8 cellular contexts compared by ENCODE assay signal in genomic region chr10:92690211-92691041, GRCh38. TPM values are rescaled to one million over a fixed set of nuclear protein-coding genes. Genes with fewer than 3 reads are reported as not detected.
DNase-seq lines count a peak whose midpoint lies in the region; ATAC-seq, FAIRE-seq and TF ChIP-seq lines count a peak whose summit lies in the region.

No MANE protein-coding gene starts in this region.

- intact Hi-C loops in HepG2 (cut with micrococcal nuclease; ENCODE audit: unreplicated experiment), result no loop called here

- TF ChIP-seq CTCF in GM13976 (IDR thresholded peaks at IDR 0.05; ENCODE audit: borderline replicate concordance, control extremely low read depth, extremely low read depth, insufficient read depth, missing control alignments), result no peak
- no peak for TF ChIP-seq CTCF in KMS-11 (conservative IDR thresholded peaks at IDR 0.05; ENCODE audit: low read depth, low read length)
- TF ChIP-seq CTCF in chondrocyte (IDR thresholded peaks at IDR 0.05), result peak; percentile 8
- no peak for TF ChIP-seq CTCF in HepG2 (CRISPR knock-in tag; IDR thresholded peaks at IDR 0.05)

- TF ChIP-seq POLR2A in HepG2 (IDR thresholded peaks at IDR 0.05; ENCODE audit: insufficient read depth in 1 of 2, low read depth in 2 of 2, low read length in 2 of 2), result no peak

- TF ChIP-seq RAD21 in HepG2 (CRISPR knock-in tag; IDR thresholded peaks at IDR 0.05), result no peak

- H2AFZ ChIP-seq in KMS-11 (ENCODE audit: low read depth) (peak overlapping the region; percentile 94), HepG2 (ENCODE audit: low read length) (no peak overlapping the region)

- POLR2A ChIA-PET in HepG2 (lab: Yijun Ruan, JAX), result interaction anchor here (0.8 to 2.6 kb wide), 15 partner anchors 8 to 680 kb away, joined by 3 to 27 read pairs (median 7); partner anchors contain the start of genes EXOC6 and IDE

- DNase-seq in GM13976 (ENCODE audit: low spot score) (peak; percentile 60), chondrocyte (ENCODE audit: low spot score) (no peak), HepG2 (ENCODE audit: low spot score) (no peak)
- peak; percentile 41 for DNase-seq in activated CD4-positive, alpha-beta T cell treated with anti-CD3 and anti-CD28 coated beads for 1 hour
- DNase-seq in stimulated activated CD4-positive, alpha-beta T cell treated with anti-CD3 and anti-CD28 coated beads, Interleukin-4, amount 100 ng/mL, for 4 hours, result peak; percentile 39 to 45

- 0% methylated on average over 18 of the region's 77 CpGs for WGBS in HepG2 (ENCODE audit: low lambda C conversion rate)

- H3K9me3 ChIP-seq in HepG2 (ENCODE audit: low read length), result no peaks in the 10 kb centered on the region

- no peak overlapping the region for H3K27ac Mint-ChIP-seq in chondrocyte (ENCODE audit: unreplicated experiment)

- ATAC-seq in HepG2 (peak; percentile 9), GM21367 (IDR thresholded peaks at IDR 0.05; ENCODE audit: unreplicated experiment) (no peak), HG03439 (IDR thresholded peaks at IDR 0.05; ENCODE audit: unreplicated experiment) (no peak)

- H4K20me1 ChIP-seq in KMS-11 (ENCODE audit: insufficient read depth) (no peaks in the 10 kb centered on the region), HepG2 (ENCODE audit: insufficient read depth, low read length) (peaks cover 13% of the 10 kb centered on the region; the same call in 1 of the 2 replicates)

- H3K27me3 Mint-ChIP-seq in chondrocyte (ENCODE audit: low read depth), result peaks cover 14% of the 10 kb centered on the region

- H3K36me3 ChIP-seq in KMS-11 (ENCODE audit: insufficient read depth), result no peaks in the 10 kb centered on the region
- H3K36me3 ChIP-seq in HepG2 (replicated peaks in 1 of 2; ENCODE audit: control insufficient read depth in 1 of 2, insufficient read depth in 2 of 2, low read length in 2 of 2), result peaks cover 0 to 5% of the 10 kb centered on the region in 2 experiments; a peak in 2 of 5 replicates

- peaks cover 3% of the 10 kb centered on the region for H3K4me1 ChIP-seq in KMS-11 (ENCODE audit: low read depth, poor library complexity, severe bottlenecking)
- peaks cover 36% of the 10 kb centered on the region for H3K4me1 ChIP-seq in HepG2 (ENCODE audit: insufficient read depth, low read length)

- peaks cover 3% of the 10 kb centered on the region for H3K36me3 Mint-ChIP-seq in chondrocyte (ENCODE audit: low read depth)

- no TSS peak for BruUV-seq in HepG2 (replicated peaks; lab: Mats Ljungman, UMichigan)

- peak overlapping the region; percentile 61 for H3K4me3 ChIP-seq in KMS-11 (IDR thresholded peaks at IDR 0.05; ENCODE audit: insufficient read depth, low read depth, low read length)
- peak overlapping the region; percentile 80 to 98 (median 94) for H3K4me3 ChIP-seq in HepG2 (replicated peaks in 1 of 3; ENCODE audit: insufficient read depth in 1 of 3, low read depth in 2 of 3, low read length in 3 of 3)

- peak overlapping the region; percentile 64 for H3K4me3 Mint-ChIP-seq in chondrocyte (ENCODE audit: unreplicated experiment)

- FAIRE-seq in HepG2 (lab: Jason Lieb, UNC), result no peak

- H3K79me2 ChIP-seq in KMS-11 (ENCODE audit: insufficient read depth, low read depth) (no peaks in the 10 kb centered on the region), HepG2 (ENCODE audit: insufficient read depth, low read length) (peaks cover 54% of the 10 kb centered on the region)

- TF ChIP-seq EP300 in HepG2 (IDR thresholded peaks at IDR 0.05; ENCODE audit: low read depth in 2 of 2, low read length in 2 of 2) (no peak), HepG2 (CRISPR knock-in tag; IDR thresholded peaks at IDR 0.05; ENCODE audit: borderline replicate concordance) (no peak)

- H3K9ac ChIP-seq in KMS-11, result peak overlapping the region; percentile 83
- H3K9ac ChIP-seq in HepG2 (ENCODE audit: insufficient read depth, low read depth, low read length), result peak overlapping the region; percentile 92

- H3K4me1 Mint-ChIP-seq in chondrocyte (ENCODE audit: low read depth), result peaks cover 11% of the 10 kb centered on the region

- H3K27me3 ChIP-seq in KMS-11 (ENCODE audit: insufficient read depth, low read depth), result no peaks in the 10 kb centered on the region
- H3K27me3 ChIP-seq in HepG2 (ENCODE audit: control insufficient read depth in 1 of 2, insufficient read depth in 2 of 2, low read length in 2 of 2), result no peaks in the 10 kb centered on the region; a peak in 1 of 5 replicates

- H3K27ac ChIP-seq in KMS-11 (peak overlapping the region; percentile 62), HepG2 (ENCODE audit: extremely low read length, insufficient read depth, low read length) (peak overlapping the region; percentile 81)

- CTCF ChIA-PET in HepG2 (lab: Yijun Ruan, JAX; ENCODE audit: low intra/inter-chr PET ratio, low total read pairs), result no interaction called here

- H3K4me2 ChIP-seq in KMS-11, result peak overlapping the region; percentile 21
- peak overlapping the region; percentile 99 for H3K4me2 ChIP-seq in HepG2 (ENCODE audit: low read depth, low read length)

- in situ Hi-C loops in GM13976 (cut with MboI; ENCODE audit: low sequenced_read_pairs, unreplicated experiment), result no loop called here
- in situ Hi-C loops in HepG2 (cut with HindIII; ENCODE audit: extremely low pct_ligation_motif_present, low pct_unique_long_range_greater_than_20kb), result no loop called here

- H3K9me3 Mint-ChIP-seq in chondrocyte (ENCODE audit: low read depth), result peaks cover 10% of the 10 kb centered on the region

TF ChIP-seq in HepG2, 621 proteins besides CTCF, POLR2A, EP300 and RAD21 (continues in another document):
- no peak for TF ChIP-seq PAX8 (CRISPR knock-in tag; IDR thresholded peaks at IDR 0.05; ENCODE audit: borderline replicate concordance)
- TF ChIP-seq CBFB (CRISPR knock-in tag; IDR thresholded peaks at IDR 0.05), result peak; percentile 16; the same call in 1 of the 2 replicates
- no peak for TF ChIP-seq ZZZ3 (CRISPR knock-in tag; IDR thresholded peaks at IDR 0.05; ENCODE audit: borderline replicate concordance)
- no peak for TF ChIP-seq NFKB2 (CRISPR knock-in tag; IDR thresholded peaks at IDR 0.05; ENCODE audit: borderline replicate concordance)
- TF ChIP-seq MED13 (CRISPR knock-in tag; IDR thresholded peaks at IDR 0.05), result peak; percentile 25; the same call in 1 of the 2 replicates
- TF ChIP-seq ZNF382 (CRISPR knock-in tag; IDR thresholded peaks at IDR 0.05; ENCODE audit: borderline replicate concordance), result no peak
- no peak for TF ChIP-seq DDIT3 (CRISPR knock-in tag; IDR thresholded peaks at IDR 0.05)
- no peak for TF ChIP-seq MEIS1 (CRISPR knock-in tag; IDR thresholded peaks at IDR 0.05; ENCODE audit: borderline replicate concordance)
- TF ChIP-seq TBL1XR1 (IDR thresholded peaks at IDR 0.05; ENCODE audit: borderline replicate concordance, low read length, partially characterized antibody), result no peak
- no peak for TF ChIP-seq FOSL2 (CRISPR knock-in tag; IDR thresholded peaks at IDR 0.05)
- no peak for TF ChIP-seq ZMYM4 (CRISPR knock-in tag; IDR thresholded peaks at IDR 0.05)
- TF ChIP-seq HNRNPL (IDR thresholded peaks at IDR 0.05; ENCODE audit: low read depth, low read length), result peak; percentile 21; the same call in 1 of the 2 replicates
- TF ChIP-seq ZNF747 (CRISPR knock-in tag; IDR thresholded peaks at IDR 0.05; ENCODE audit: borderline replicate concordance), result peak; percentile 45; the same call in 1 of the 2 replicates
- TF ChIP-seq JUNB (CRISPR knock-in tag; IDR thresholded peaks at IDR 0.05; ENCODE audit: borderline replicate concordance), result no peak
- no peak for TF ChIP-seq SMC3 (IDR thresholded peaks at IDR 0.05; ENCODE audit: low read length)
- TF ChIP-seq ZC3H13 (CRISPR knock-in tag; IDR thresholded peaks at IDR 0.05), result peak; percentile 81
- TF ChIP-seq ZEB1 (IDR thresholded peaks at IDR 0.05; ENCODE audit: insufficient replicate concordance, low read depth), result no peak
- TF ChIP-seq CBX1 (IDR thresholded peaks at IDR 0.05; ENCODE audit: low read depth), result peak; percentile 12
- TF ChIP-seq RORA (CRISPR knock-in tag; IDR thresholded peaks at IDR 0.05), result no peak
- TF ChIP-seq KLF11 (CRISPR knock-in tag; IDR thresholded peaks at IDR 0.05), result no peak

RNA-seq across cellular contexts. Expression of gene HHEX, which starts 0.7 kb away (rescaled TPM):
- total RNA-seq in chondrocyte (0.80 to 0.92 TPM in 2 of 3 replicates, not detected in the other), HepG2 (2016; rRNA removed; fragmentation: Illumina TruSeq; extraction: Trizol) (46.3 and 48.7 TPM in 2 replicates)
- 25.9 and 29.2 TPM in 2 replicates for total RNA-seq in HepG2 (2016; cell fraction: cytosol; rRNA removed; fragmentation: Illumina TruSeq; extraction: Trizol; ENCODE audit: low read depth)
- 43.9 and 48.8 TPM in 2 replicates for total RNA-seq in HepG2 (2016; cell fraction: insoluble cytoplasmic fraction; rRNA removed; fragmentation: Illumina TruSeq; extraction: Trizol)
- total RNA-seq in HepG2 (2016; cell fraction: membrane; rRNA removed; fragmentation: Illumina TruSeq; extraction: Trizol), result 62.2 and 63.1 TPM in 2 replicates
- 52.5 and 57.6 TPM in 2 replicates for total RNA-seq in HepG2 (2016; cell fraction: nucleus; rRNA removed; fragmentation: Illumina TruSeq; extraction: Trizol)
- polyA plus RNA-seq in HepG2 (2011; rRNA removed), result 41.6 and 44.5 TPM in 2 replicates
- polyA plus RNA-seq in HepG2 (2011; cell fraction: cytosol; rRNA removed), result 18.5 and 21.6 TPM in 2 replicates
- 79.7 and 115 TPM in 2 replicates for polyA plus RNA-seq in HepG2 (2011; cell fraction: nucleus; rRNA removed)
- polyA plus RNA-seq in HepG2 (2012), result 63.0 and 87.7 TPM in 2 replicates
- 19.2 and 21.5 TPM in 2 replicates for polyA plus RNA-seq in HepG2 (2016; cell fraction: cytosol; fragmentation: Illumina TruSeq; extraction: Trizol; ENCODE audit: low read depth)
- polyA plus RNA-seq in HepG2 (2016; cell fraction: insoluble cytoplasmic fraction; fragmentation: Illumina TruSeq; extraction: Trizol; ENCODE audit: low read depth), result 83.5 and 84.6 TPM in 2 replicates
- 48.1 and 50.7 TPM in 2 replicates for polyA plus RNA-seq in HepG2 (2016; cell fraction: membrane; fragmentation: Illumina TruSeq; extraction: Trizol; ENCODE audit: low read depth)
- 143 and 147 TPM in 2 replicates for polyA plus RNA-seq in HepG2 (2016; cell fraction: nucleus; fragmentation: Illumina TruSeq; extraction: Trizol; ENCODE audit: insufficient read depth, low read depth)
- 4.9 and 26.4 TPM in 2 replicates for polyA minus RNA-seq in HepG2 (2011; rRNA and poly(A)+ RNA removed; ENCODE audit: low replicate concordance)
- 27.9 and 32.2 TPM in 2 replicates for polyA minus RNA-seq in HepG2 (2011; cell fraction: cytosol; rRNA and poly(A)+ RNA removed)
- polyA minus RNA-seq in HepG2 (2011; cell fraction: nucleus; rRNA and poly(A)+ RNA removed), result 37.4 and 50.1 TPM in 2 replicates

Comparison
In these comparisons a context has a peak if more than half of its experiments do, and no peak if none do; other contexts are left out.
1. DNase-seq: peak in GM13976 (single experiment), activated CD4-positive, alpha-beta T cell treated with anti-CD3 and anti-CD28 coated beads for 1 hour (single experiment) and stimulated activated CD4-positive, alpha-beta T cell treated with anti-CD3 and anti-CD28 coated beads, Interleukin-4, amount 100 ng/mL, for 4 hours (2 of 2); none in chondrocyte (single experiment) and HepG2 (single experiment).
2. RNA of gene HHEX, which starts 0.7 kb away (total RNA-seq): 25.9 to 63.1 TPM in HepG2; 0.80 to 0.92 TPM in chondrocyte; every median in the first group is over 10 times any median in the second.